Comparison of ENCODE assay signal across 13 cellular contexts in genomic region chrX:105850100-105850499, GRCh38. TPM values are rescaled to one million over a fixed set of nuclear protein-coding genes. Genes with fewer than 3 reads are reported as not detected.
"Had no signal": no experiment of that assay in that cellular context is flagged by ENCODE, and none has a peak within 500 bp of the region (broad histone marks: within the 10 kb centered on the region; RNA-seq: fewer than 3 reads in every experiment).

No MANE protein-coding gene starts in this region.

RNA-seq across cellular contexts. Expression of gene NRK, which starts 27.8 kb away (rescaled TPM):
- total RNA-seq: activated B cell treated with CpG ODN at 0.5 μM for 24 hours; activated CD4-positive, alpha-beta memory T cell treated with anti-CD3 and anti-CD28 coated beads for 36 hours; activated CD4-positive, alpha-beta memory T cell treated with anti-CD3 and anti-CD28 coated beads, Interleukin-2, amount 10 ng/mL, durations not matched to agents 7 days and 5 days; activated CD4-positive, alpha-beta T cell treated with anti-CD3 and anti-CD28 coated beads for 36 hours; activated CD4-positive, alpha-beta T cell treated with anti-CD3 and anti-CD28 coated beads, Interleukin-2, amount 10 ng/mL, durations not matched to agents 24 days and 14 days; activated CD4-positive, alpha-beta T cell treated with anti-CD3 and anti-CD28 coated beads, Interleukin-2, amount 10 ng/mL, durations not matched to agents 7 days and 5 days; activated CD8-positive, alpha-beta memory T cell treated with anti-CD3 and anti-CD28 coated beads for 36 hours; activated CD8-positive, alpha-beta memory T cell treated with anti-CD3 and anti-CD28 coated beads, Interleukin-2, amount 10 ng/mL, durations not matched to agents 7 days and 5 days; activated CD8-positive, alpha-beta T cell treated with anti-CD3 and anti-CD28 coated beads for 36 hours; activated CD8-positive, alpha-beta T cell treated with anti-CD3 and anti-CD28 coated beads, Interleukin-2, amount 10 ng/mL, durations not matched to agents 7 days and 5 days; T-helper 1 cell treated with Interleukin-12 subunit alpha and Interleukin-12 subunit beta and Interleukin-4 antibody, amounts not matched to agents 30 ng/mL and 1 ng/mL, for 36 hours; T-helper 17 cell; T-helper 2 cell treated with Interferon-gamma antibody and Interleukin-4, amounts not matched to agents 100 ng/mL and 5 ng/mL, for 36 hours had no signal
